Comparison of ENCODE assay signal across 1 cellular context in genomic region chr2:67986258-67986657, GRCh38.
TF ChIP-seq lines count a peak whose summit lies in the region.

No MANE protein-coding gene starts in this region.

TF ChIP-seq in neural cell, 6 proteins besides CTCF, POLR2A, EP300 and RAD21 (continued from another document):
- TF ChIP-seq REST (IDR thresholded peaks at IDR 0.05; ENCODE audit: borderline replicate concordance), result no peak
- no peak for TF ChIP-seq SMC3 (conservative IDR thresholded peaks at IDR 0.05; ENCODE audit: poor library complexity)
- no peak for TF ChIP-seq MXI1 (conservative IDR thresholded peaks at IDR 0.05; ENCODE audit: poor library complexity, severe bottlenecking)
